In the genomic region with DNA sequence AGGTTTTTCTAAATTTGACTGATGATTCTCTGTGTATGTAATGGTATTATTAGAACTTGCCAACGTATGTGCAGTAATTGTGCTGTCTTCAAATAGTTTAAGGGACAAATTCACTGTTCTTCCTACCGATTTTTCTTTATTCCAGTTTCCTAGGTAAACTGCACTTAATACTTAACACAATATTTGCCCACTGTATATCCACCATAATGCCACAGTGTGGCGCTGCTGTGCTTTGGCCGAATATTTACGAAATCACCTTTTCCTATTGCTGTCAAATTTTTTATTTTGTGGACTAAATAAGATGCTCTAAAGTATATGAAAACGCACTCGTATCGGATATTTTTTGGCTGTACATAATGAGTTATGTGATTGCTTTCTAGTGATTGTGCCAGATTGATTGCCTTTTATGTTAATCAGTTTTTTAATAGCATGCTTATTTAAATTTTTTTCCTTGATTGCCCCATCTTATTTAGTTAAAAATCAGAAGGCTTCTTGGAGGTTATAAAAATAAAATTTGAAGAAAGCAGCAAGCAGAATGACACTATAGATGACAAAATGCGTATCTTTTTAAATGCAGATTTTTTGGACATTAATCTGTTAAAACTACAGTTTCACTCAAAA, we compare ENCODE assay signal across 8 cellular contexts. TPM values are rescaled to one million over a fixed set of nuclear protein-coding genes. Genes with fewer than 3 reads are reported as not detected.
DNase-seq lines count a peak whose midpoint lies in the region; ATAC-seq and TF ChIP-seq lines count a peak whose summit lies in the region.

No MANE protein-coding gene starts in this region.

- H3K27ac ChIP-seq in DOHH2 (ENCODE audit: low read depth, low read length): no peak overlapping the region

- H3K4me3 ChIP-seq in DOHH2 (ENCODE audit: low read length): no peak overlapping the region
- H3K4me3 ChIP-seq in HAP-1: no peak overlapping the region
- H3K4me3 ChIP-seq in fibroblast of the aortic adventitia (ENCODE audit: low read depth, low read length): no peak overlapping the region

- TF ChIP-seq CTCF in DOHH2 (IDR thresholded peaks at IDR 0.05; ENCODE audit: low read depth, low read length, poor library complexity, severe bottlenecking) (peak; percentile 84), fibroblast of the aortic adventitia (IDR thresholded peaks at IDR 0.05; ENCODE audit: insufficient read depth, low read length) (peak; percentile 89), osteocyte (IDR thresholded peaks at IDR 0.05) (peak; percentile 88)

- peak overlapping the region; percentile 21 for H3K4me2 ChIP-seq in DOHH2 (ENCODE audit: low read length)

- H3K9me3 ChIP-seq in DOHH2 (ENCODE audit: control insufficient read depth, insufficient read depth, low read length): no peaks in the 10 kb centered on the region
- no peaks in the 10 kb centered on the region for H3K9me3 ChIP-seq in HAP-1

- H4K20me1 ChIP-seq in DOHH2 (ENCODE audit: control insufficient read depth, insufficient read depth, low read depth, low read length): peaks cover 8% of the 10 kb centered on the region; the same call in 1 of the 2 replicates

- peaks cover 7% of the 10 kb centered on the region for H3F3A ChIP-seq in DOHH2 (ENCODE audit: control insufficient read depth, insufficient read depth)

- peaks cover 7% of the 10 kb centered on the region for H3K4me1 ChIP-seq in DOHH2 (ENCODE audit: control insufficient read depth, low read length)
- H3K4me1 ChIP-seq in HAP-1: peaks cover 12% of the 10 kb centered on the region

- no peaks in the 10 kb centered on the region for H3K27me3 Mint-ChIP-seq in osteocyte (ENCODE audit: unreplicated experiment)

- no peak overlapping the region for H3K27ac Mint-ChIP-seq in osteocyte (ENCODE audit: unreplicated experiment)

- H3K36me3 Mint-ChIP-seq in osteocyte (ENCODE audit: unreplicated experiment): peaks cover 31% of the 10 kb centered on the region

- no peaks in the 10 kb centered on the region for H3K27me3 ChIP-seq in DOHH2 (ENCODE audit: control insufficient read depth, low read length)
- H3K27me3 ChIP-seq in HAP-1 (ENCODE audit: low read depth): no peaks in the 10 kb centered on the region

- peaks cover 90% of the 10 kb centered on the region for H3K79me2 ChIP-seq in DOHH2 (ENCODE audit: control insufficient read depth, low read length)

- H3K9me3 Mint-ChIP-seq in osteocyte (ENCODE audit: unreplicated experiment): no peaks in the 10 kb centered on the region

- in situ Hi-C loops in HAP-1 (cut with MboI; ENCODE audit: low sequenced_read_pairs): no loop called here

- peaks cover 73% of the 10 kb centered on the region for H3K36me3 ChIP-seq in DOHH2 (ENCODE audit: control insufficient read depth, low read length)
- peaks cover 42% of the 10 kb centered on the region for H3K36me3 ChIP-seq in HAP-1 (replicated peaks)

- peak; percentile 26 to 52 for DNase-seq in HAP-1 (ENCODE audit: low spot score in 2 of 2)
- DNase-seq in NCI-H774 (lab: John Stamatoyannopoulos, UW): peak; percentile 31
- peak; percentile 24 for DNase-seq in activated T-cell treated with anti-CD3 and anti-CD28 coated beads for 48 hours (ENCODE audit: low read depth)
- peak; percentile 78 for DNase-seq in fibroblast of the aortic adventitia (ENCODE audit: low read depth)
- DNase-seq in osteocyte (ENCODE audit: extremely low spot score, unreplicated experiment): no peak

- H3K9me2 ChIP-seq in DOHH2 (replicated peaks; ENCODE audit: control insufficient read depth, low read length): no peaks in the 10 kb centered on the region

- ATAC-seq in GM19328 (IDR thresholded peaks at IDR 0.05; ENCODE audit: unreplicated experiment) (no peak), GM21515 (IDR thresholded peaks at IDR 0.05; ENCODE audit: unreplicated experiment) (no peak)

- peaks cover 51% of the 10 kb centered on the region for H3K4me1 Mint-ChIP-seq in osteocyte (ENCODE audit: unreplicated experiment)

- no peak overlapping the region for H3K4me3 Mint-ChIP-seq in osteocyte (ENCODE audit: unreplicated experiment)

RNA-seq across cellular contexts. Expression of gene AASDHPPT, which starts 10.5 kb away (rescaled TPM):
- total RNA-seq in fibroblast of the aortic adventitia (ENCODE audit: low replicate concordance) (30.7 and 52.3 TPM in 2 replicates), osteocyte (38.8 and 49.6 TPM in 2 replicates)

RNA-seq across cellular contexts. Expression of gene KBTBD3, which starts 10.8 kb away (rescaled TPM):
- total RNA-seq in fibroblast of the aortic adventitia (ENCODE audit: low replicate concordance): 1.8 and 4.3 TPM in 2 replicates
- total RNA-seq in osteocyte: 3.0 and 3.9 TPM in 2 replicates
